In the genomic region with DNA sequence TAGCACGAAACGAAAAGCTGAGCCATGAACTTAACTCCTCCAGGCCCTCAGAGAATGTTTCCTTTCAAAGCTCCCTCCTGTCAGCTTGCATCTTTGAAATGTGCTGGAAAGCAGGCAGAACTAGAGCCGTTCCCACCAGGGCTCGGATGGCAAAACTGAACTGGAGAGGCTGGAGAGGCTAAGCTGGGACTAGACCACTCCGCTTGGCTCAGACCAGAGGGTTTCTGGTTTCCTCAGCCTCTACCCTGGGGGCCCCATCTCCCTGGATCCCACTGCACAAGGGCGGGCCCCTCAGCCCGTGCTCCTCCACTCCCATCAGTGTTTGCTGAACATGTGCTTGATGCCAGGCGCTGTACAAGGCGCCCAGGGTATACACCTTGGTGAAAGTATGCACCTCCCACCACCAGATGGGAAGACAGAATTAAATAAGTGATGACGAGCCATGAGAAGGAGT, we compare ENCODE assay signal across 13 cellular contexts. TPM values are rescaled to one million over a fixed set of nuclear protein-coding genes. Genes with fewer than 3 reads are reported as not detected.
DNase-seq lines count a peak whose midpoint lies in the region; ATAC-seq and TF ChIP-seq lines count a peak whose summit lies in the region.
"Had no signal": no experiment of that assay in that cellular context is flagged by ENCODE, and none has a peak within 500 bp of the region (broad histone marks: within the 10 kb centered on the region; RNA-seq: fewer than 3 reads in every experiment).

No MANE protein-coding gene starts in this region.

- H3K36me3 ChIP-seq in mammary epithelial cell (ENCODE audit: insufficient read depth, low read length) (peaks cover 41% of the 10 kb centered on the region), fibroblast of lung (ENCODE audit: control insufficient read depth, insufficient read depth, low read length) (peaks cover 17% of the 10 kb centered on the region), prostate gland (peaks cover 15 to 26% of the 10 kb centered on the region in 2 donors), vagina (peaks cover 0 to 81% of the 10 kb centered on the region in 2 donors)

- H3K4me1 ChIP-seq in mammary epithelial cell (ENCODE audit: insufficient read depth, low read length) (peaks cover 49% of the 10 kb centered on the region), fibroblast of lung (ENCODE audit: control insufficient read depth, extremely low read depth, insufficient read depth, low read length) (peaks cover 26% of the 10 kb centered on the region), prostate gland (replicated peaks) (no peaks in the 10 kb centered on the region), vagina (peaks cover 45% of the 10 kb centered on the region)

- intact Hi-C loops in MCF 10A (cut with micrococcal nuclease) (no loop called here), mammary epithelial cell (cut with micrococcal nuclease) (no loop called here), prostate gland (cut with DNase I) (no loop called here), vagina (cut with DNase I) (no loop called here)

- H2AFZ ChIP-seq in mammary epithelial cell (ENCODE audit: low read depth, low read length) (no peak overlapping the region), fibroblast of lung (ENCODE audit: low read length) (no peak overlapping the region)

- no peak for DNase-seq in MCF 10A (ENCODE audit: unreplicated experiment)
- no peak for DNase-seq in mammary epithelial cell
- DNase-seq in fibroblast of lung (ENCODE audit: low read depth in 2 of 2), result no peak
- DNase-seq in prostate gland (ENCODE audit: low spot score), result no peak
- no peak for DNase-seq in vagina (ENCODE audit: extremely low spot score in 2 of 2)
- DNase-seq in NCI-H1092 (lab: John Stamatoyannopoulos, UW), result no peak
- DNase-seq in NCI-H2196 (lab: John Stamatoyannopoulos, UW; ENCODE audit: unreplicated experiment), result no peak
- DNase-seq: DMS79 treated with DMSO at 0.1 percent for 48 hours, NCI-H1105 treated with DMSO at 0.1 percent for 48 hours, NCI-H82 had no signal

- H3K36me3 Mint-ChIP-seq in MCF 10A (ENCODE audit: insufficient read depth, unreplicated experiment), result peaks cover 97% of the 10 kb centered on the region

- in situ Hi-C loops in mammary epithelial cell (cut with MboI; ENCODE audit: low sequenced_read_pairs in 2 of 2), result no loop called here

- no peaks in the 10 kb centered on the region for H3K27me3 Mint-ChIP-seq in MCF 10A (ENCODE audit: insufficient read depth, unreplicated experiment)
- H3K27me3 Mint-ChIP-seq: brain, progenitor cell of endocrine pancreas had no signal

- POLR2A ChIA-PET in MCF 10A (lab: Yijun Ruan, JAX), result interaction anchor here (1.1 kb wide), 1 partner anchor 11 kb away, joined by 4 read pairs; no protein-coding TSS in a partner anchor

- peaks cover 7% of the 10 kb centered on the region for H3K4me1 Mint-ChIP-seq in MCF 10A (ENCODE audit: insufficient read depth, unreplicated experiment)

- TF ChIP-seq CTCF in MCF 10A (IDR thresholded peaks at IDR 0.05; ENCODE audit: unreplicated experiment), result no peak
- no peak for TF ChIP-seq CTCF in mammary epithelial cell (conservative IDR thresholded peaks at IDR 0.05 in 1 of 2, IDR thresholded peaks at IDR 0.05 in 1 of 2; ENCODE audit: extremely low read depth in 1 of 2, insufficient read depth in 1 of 2, low read depth in 1 of 2, low read length in 2 of 2)
- no peak for TF ChIP-seq CTCF in fibroblast of lung (conservative IDR thresholded peaks at IDR 0.05 in 1 of 2, IDR thresholded peaks at IDR 0.05 in 1 of 2; ENCODE audit: low read depth in 1 of 2, low read length in 2 of 2)
- no peak for TF ChIP-seq CTCF in prostate gland (IDR thresholded peaks at IDR 0.05)
- no peak for TF ChIP-seq CTCF in vagina (IDR thresholded peaks at IDR 0.05)

- H3K4me3 Mint-ChIP-seq in MCF 10A (ENCODE audit: unreplicated experiment), result no peak overlapping the region
- H3K4me3 Mint-ChIP-seq: brain had no signal

- CTCF ChIA-PET in MCF 10A (lab: Yijun Ruan, JAX), result interaction anchor here (0.7 to 19.3 kb wide), 5 partner anchors 13 to 127 kb away, joined by 3 to 230 read pairs (median 27); no protein-coding TSS in a partner anchor
- CTCF ChIA-PET in mammary epithelial cell (lab: Charles Lee; ENCODE audit: low non-redundant PET), result no interaction called here

- H3K9me3 ChIP-seq in mammary epithelial cell (replicated peaks; ENCODE audit: insufficient read depth, low read length) (no peaks in the 10 kb centered on the region), fibroblast of lung (ENCODE audit: control insufficient read depth, insufficient read depth, low read depth, low read length) (no peaks in the 10 kb centered on the region), prostate gland (no peaks in the 10 kb centered on the region), vagina (no peaks in the 10 kb centered on the region)

- H3K4me2 ChIP-seq in mammary epithelial cell (ENCODE audit: insufficient read depth, low read depth, low read length) (no peak overlapping the region), fibroblast of lung (ENCODE audit: extremely low read depth, insufficient read depth, low read length) (peak overlapping the region; percentile 19)

- H3K27me3 ChIP-seq in mammary epithelial cell (ENCODE audit: insufficient read depth, low read length), result no peaks in the 10 kb centered on the region
- no peaks in the 10 kb centered on the region for H3K27me3 ChIP-seq in fibroblast of lung (ENCODE audit: control insufficient read depth, insufficient read depth, low read length)
- no peaks in the 10 kb centered on the region for H3K27me3 ChIP-seq in prostate gland (replicated peaks; ENCODE audit: insufficient read depth)
- no peaks in the 10 kb centered on the region for H3K27me3 ChIP-seq in vagina

- WGBS in mammary epithelial cell (ENCODE audit: low coverage, missing lambda C conversion rate), result 99% methylated on average over 6 of the region's 10 CpGs
- WGBS in prostate gland, result 66% methylated on average over 10 of the region's 10 CpGs

- dilution Hi-C loops in mammary epithelial cell (cut with HindIII; ENCODE audit: low sequenced_read_pairs), result loop anchor here (5.0 kb wide), 1 partner anchor 36 kb away; no protein-coding TSS in a partner anchor

- no peak overlapping the region for H3K4me3 ChIP-seq in mammary epithelial cell (replicated peaks in 1 of 3; ENCODE audit: insufficient read depth in 1 of 3, low read depth in 2 of 3, low read length in 3 of 3)
- H3K4me3 ChIP-seq in fibroblast of lung (replicated peaks in 1 of 4; ENCODE audit: control extremely low read depth in 1 of 4, insufficient read depth in 1 of 4, low read depth in 3 of 4, low read length in 4 of 4), result no peak overlapping the region
- no peak overlapping the region for H3K4me3 ChIP-seq in prostate gland
- no peak overlapping the region for H3K4me3 ChIP-seq in vagina

- H4K20me1 ChIP-seq in mammary epithelial cell (ENCODE audit: insufficient read depth, low read length) (no peaks in the 10 kb centered on the region), fibroblast of lung (ENCODE audit: control insufficient read depth, extremely low read depth, insufficient read depth, low read length) (no peaks in the 10 kb centered on the region)

- peak overlapping the region; percentile 7 for H3K27ac Mint-ChIP-seq in MCF 10A (ENCODE audit: low read depth, unreplicated experiment)
- H3K27ac Mint-ChIP-seq: progenitor cell of endocrine pancreas had no signal

- H3K9me3 Mint-ChIP-seq in MCF 10A (ENCODE audit: unreplicated experiment), result no peaks in the 10 kb centered on the region
- H3K9me3 Mint-ChIP-seq: brain had no signal

- H3K79me2 ChIP-seq in mammary epithelial cell (ENCODE audit: insufficient read depth, low read length) (no peaks in the 10 kb centered on the region), fibroblast of lung (ENCODE audit: control insufficient read depth, insufficient read depth, low read length) (no peaks in the 10 kb centered on the region)

- TF ChIP-seq POLR2A in prostate gland (IDR thresholded peaks at IDR 0.05), result no peak
- TF ChIP-seq POLR2A in vagina (IDR thresholded peaks at IDR 0.05), result no peak
- TF ChIP-seq POLR2A in GM18505 (IDR thresholded peaks at IDR 0.05; ENCODE audit: borderline replicate concordance, extremely low read depth, insufficient read depth, insufficient read length), result no peak

- H3K27ac ChIP-seq in mammary epithelial cell (ENCODE audit: insufficient read depth, low read depth, low read length), result no peak overlapping the region
- H3K27ac ChIP-seq in fibroblast of lung (ENCODE audit: insufficient read depth, low read length), result peak overlapping the region; percentile 53
- peak overlapping the region; percentile 34 to 36 for H3K27ac ChIP-seq in prostate gland
- peak overlapping the region; percentile 86 for H3K27ac ChIP-seq in vagina

- BruUV-seq in MCF 10A (replicated peaks; lab: Mats Ljungman, UMichigan) (no TSS peak), mammary epithelial cell (replicated peaks; lab: Mats Ljungman, UMichigan) (no TSS peak)

- no peak for ATAC-seq in GM18505 (IDR thresholded peaks at IDR 0.05; ENCODE audit: unreplicated experiment)

- H3K9ac ChIP-seq in mammary epithelial cell (ENCODE audit: insufficient read depth, low read length) (no peak overlapping the region), fibroblast of lung (ENCODE audit: insufficient read depth, low read length) (no peak overlapping the region)

RNA-seq across cellular contexts. Expression of gene GPX3, which starts 17.9 kb away (rescaled TPM):
- total RNA-seq in MCF 10A (2022) (not detected in 2 replicates), mammary epithelial cell (1 to 10 TPM in 1 of 2 donors, not detected in 1; 2.7 TPM), fibroblast of lung (126 and 182 TPM in 2 replicates), prostate gland (100 to 1,000 TPM; 195 to 270 TPM), vagina (3,069 TPM)
- polyA plus RNA-seq in mammary epithelial cell (2.5 TPM), fibroblast of lung (217 and 267 TPM in 2 replicates)
- polyA minus RNA-seq in mammary epithelial cell (not detected), fibroblast of lung (ENCODE audit: low replicate concordance) (201 and 308 TPM in 2 replicates)
- 92.3 and 130 TPM in 2 replicates for polyA plus RNA-seq in fibroblast of lung (2012)

RNA-seq across cellular contexts. Expression of gene TNIP1, which starts 42.5 kb away (rescaled TPM):
- total RNA-seq in MCF 10A (2022) (246 and 342 TPM in 2 replicates), mammary epithelial cell (100 to 1,000 TPM in 1 of 2 donors, 10 to 100 TPM in 1; 74.3 to 247 TPM), fibroblast of lung (54.7 and 59.1 TPM in 2 replicates), prostate gland (10 to 100 TPM; 61.9 to 81.6 TPM), vagina (92.6 TPM)
- polyA plus RNA-seq in mammary epithelial cell (118 TPM), fibroblast of lung (32.9 and 47.2 TPM in 2 replicates)
- polyA minus RNA-seq in mammary epithelial cell (137 TPM), fibroblast of lung (ENCODE audit: low replicate concordance) (26.1 and 37.6 TPM in 2 replicates)
- 40.4 and 60.0 TPM in 2 replicates for polyA plus RNA-seq in fibroblast of lung (2012)

Comparison
In these comparisons a context has a peak if more than half of its experiments do, and no peak if none do; other contexts are left out.
1. RNA of gene GPX3, which starts 17.9 kb away (total RNA-seq): 3,069 TPM in vagina (single experiment), 195 to 270 TPM in prostate gland and 126 to 182 TPM in fibroblast of lung; 2.7 TPM in mammary epithelial cell and not detected in MCF 10A; every median in the first group is over 10 times any median in the second.